Comparison of ENCODE assay signal across 24 cellular contexts in genomic region chr20:50325651-50326050, GRCh38.
A peak's percentile ranks its signal among the peaks of the same experiment; 100 is the strongest.
DNase-seq lines count a peak whose midpoint lies in the region; TF ChIP-seq lines count a peak whose summit lies in the region.
"Had no signal": no experiment of that assay in that cellular context is flagged by ENCODE, and none has a peak within 500 bp of the region (broad histone marks: within the 10 kb centered on the region; RNA-seq: fewer than 3 reads in every experiment).

No MANE protein-coding gene starts in this region.

- no peaks in the 10 kb centered on the region for H4K20me1 ChIP-seq in neural progenitor cell (ENCODE audit: low read depth)
- H4K20me1 ChIP-seq: BLaER1 treated with 17β-estradiol and CSF1 and Interleukin-3, amounts not matched to agents 10 nM and 100 nM had no signal

- no peak overlapping the region for H3K4me3 Mint-ChIP-seq in neural progenitor cell
- H3K4me3 Mint-ChIP-seq: CD14-positive monocyte; CD4-positive, alpha-beta T cell; CD8-positive, alpha-beta memory T cell; HFFc6 had no signal

- peaks cover 12% of the 10 kb centered on the region for H3K27me3 Mint-ChIP-seq in neural progenitor cell (ENCODE audit: insufficient read depth, low read depth)
- H3K27me3 Mint-ChIP-seq: CD4-positive, alpha-beta T cell had no signal

- H3K36me3 ChIP-seq in sigmoid colon (no peaks in the 10 kb centered on the region), neural progenitor cell (no peaks in the 10 kb centered on the region)
- H3K36me3 ChIP-seq: BE2C; BLaER1 treated with 17β-estradiol and CSF1 and Interleukin-3, amounts not matched to agents 10 nM and 100 nM; HAP-1 had no signal

- no peaks in the 10 kb centered on the region for H3K79me2 ChIP-seq in neural progenitor cell (ENCODE audit: low read depth)

- H3K9me3 ChIP-seq in sigmoid colon (no peaks in the 10 kb centered on the region), neural progenitor cell (ENCODE audit: low read depth) (no peaks in the 10 kb centered on the region)
- H3K9me3 ChIP-seq: BE2C, HAP-1 had no signal

- no peak overlapping the region for H3K9ac ChIP-seq in neural progenitor cell
- H3K9ac ChIP-seq: BLaER1 treated with 17β-estradiol and CSF1 and Interleukin-3, amounts not matched to agents 10 nM and 100 nM had no signal

- H3K27ac Mint-ChIP-seq in neural progenitor cell: no peak overlapping the region
- H3K27ac Mint-ChIP-seq: CD4-positive, alpha-beta T cell; CD8-positive, alpha-beta memory T cell; HFFc6 had no signal

- H3K4me3 ChIP-seq in sigmoid colon (no peak overlapping the region), neural progenitor cell (no peak overlapping the region)
- H3K4me3 ChIP-seq: A549; BLaER1 treated with 17β-estradiol and CSF1 and Interleukin-3, amounts not matched to agents 10 nM and 100 nM; GM12878; HAP-1 had no signal

- peaks cover 22% of the 10 kb centered on the region for H3K4me1 Mint-ChIP-seq in neural progenitor cell
- H3K4me1 Mint-ChIP-seq: CD8-positive, alpha-beta memory T cell had no signal

- TF ChIP-seq POLR2A in sigmoid colon (IDR thresholded peaks at IDR 0.05): no peak

- no peak overlapping the region for H3K4me2 ChIP-seq in neural progenitor cell
- H3K4me2 ChIP-seq: A549; BLaER1 treated with 17β-estradiol and CSF1 and Interleukin-3, amounts not matched to agents 10 nM and 100 nM had no signal

- H3F3A ChIP-seq in neural progenitor cell (ENCODE audit: low read depth): no peaks in the 10 kb centered on the region

- TF ChIP-seq CTCF in sigmoid colon (IDR thresholded peaks at IDR 0.05) (no peak), neural progenitor cell (IDR thresholded peaks at IDR 0.05) (no peak)

- no peaks in the 10 kb centered on the region for H3K36me3 Mint-ChIP-seq in neural progenitor cell

- H3K27me3 ChIP-seq in sigmoid colon (no peaks in the 10 kb centered on the region), neural progenitor cell (no peaks in the 10 kb centered on the region)
- H3K27me3 ChIP-seq: BE2C; BLaER1 treated with 17β-estradiol and CSF1 and Interleukin-3, amounts not matched to agents 10 nM and 100 nM had no signal

- DNase-seq in RPMI7951 (ENCODE audit: low read depth): peak; percentile 44
- peak; percentile 29 for DNase-seq in middle frontal gyrus (ENCODE audit: extremely low spot score, low spot score)
- DNase-seq in sigmoid colon: peak; percentile 15
- peak; percentile 55 for DNase-seq in superior temporal gyrus (ENCODE audit: extremely low spot score)
- DNase-seq in NCI-H1105 (lab: John Stamatoyannopoulos, UW): no peak
- DNase-seq in hypothalamus (lab: John Stamatoyannopoulos, UW): no peak
- no peak for DNase-seq in neural progenitor cell (ENCODE audit: low spot score)
- DNase-seq: 8988T; ACHN; AML-193; BE2C; CD4-positive, alpha-beta T cell; CD8-positive, alpha-beta memory T cell; DMS 273 treated with DMSO at 0.1 percent for 48 hours; DMS79; EL; GDM1; GOT3; HFFc6 had no signal

- no peak overlapping the region for H2AFZ ChIP-seq in neural progenitor cell (replicated peaks)

- H3K9me3 Mint-ChIP-seq in neural progenitor cell: no peaks in the 10 kb centered on the region
- H3K9me3 Mint-ChIP-seq: CD14-positive monocyte, HFFc6 had no signal

- intact Hi-C loops in sigmoid colon (cut with DNase I): no loop called here

- H3K4me1 ChIP-seq in sigmoid colon (peaks cover 0 to 18% (median 16%) of the 10 kb centered on the region in 4 donors), neural progenitor cell (peaks cover 15% of the 10 kb centered on the region)
- H3K4me1 ChIP-seq: HAP-1 had no signal

- WGBS in sigmoid colon, 2 donors: 83 to 88% methylated on average over 3 of the region's 3 CpGs

- TF ChIP-seq EP300 in sigmoid colon (IDR thresholded peaks at IDR 0.05): no peak

- no peak overlapping the region for H3K27ac ChIP-seq in sigmoid colon
- no peak overlapping the region for H3K27ac ChIP-seq in neural progenitor cell
- H3K27ac ChIP-seq: A549; BLaER1 treated with 17β-estradiol and CSF1 and Interleukin-3, amounts not matched to agents 10 nM and 100 nM had no signal

Comparison
In these comparisons a context has a peak if more than half of its experiments do, and no peak if none do; other contexts are left out.
1. DNase-seq: peak in RPMI7951 (single experiment), middle frontal gyrus (single experiment), sigmoid colon (single experiment) and superior temporal gyrus (single experiment); none in NCI-H1105 (single experiment), hypothalamus (0 of 51) and neural progenitor cell (single experiment).